11 cellular contexts compared by ENCODE assay signal in the genomic region with DNA sequence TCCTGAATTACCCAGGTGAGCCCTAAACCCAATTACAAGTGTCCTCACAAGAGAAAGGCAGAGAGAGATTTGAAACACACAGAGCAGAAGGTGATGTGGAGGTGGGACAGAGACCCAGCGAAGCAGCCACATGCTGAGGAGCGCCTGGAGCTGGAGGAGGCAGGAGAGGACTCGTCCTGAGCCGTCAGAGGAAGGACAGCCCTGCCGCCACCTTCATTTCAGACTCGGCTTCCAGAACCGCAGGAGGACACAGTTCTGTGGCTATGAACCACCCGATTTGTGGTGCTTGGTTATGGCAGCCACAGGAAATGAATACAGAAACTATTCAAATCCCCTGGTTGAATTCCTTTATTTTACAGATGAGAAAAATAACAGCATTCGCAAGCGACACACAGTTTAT. TPM values are rescaled to one million over a fixed set of nuclear protein-coding genes. Genes with fewer than 3 reads are reported as not detected.
A peak's percentile ranks its signal among the peaks of the same experiment; 100 is the strongest.
DNase-seq lines count a peak whose midpoint lies in the region; ATAC-seq and TF ChIP-seq lines count a peak whose summit lies in the region.
"Had no signal": no experiment of that assay in that cellular context is flagged by ENCODE, and none has a peak within 500 bp of the region (broad histone marks: within the 10 kb centered on the region; RNA-seq: fewer than 3 reads in every experiment).

No MANE protein-coding gene starts in this region.

- TF ChIP-seq EP300 in tibial nerve (IDR thresholded peaks at IDR 0.05) = no peak

- H2AFZ ChIP-seq in OCI-LY3 (ENCODE audit: low read depth, low read length) = peak overlapping the region; percentile 85

- ATAC-seq in upper lobe of right lung = no peak
- no peak for ATAC-seq in GM18861 (IDR thresholded peaks at IDR 0.05; ENCODE audit: unreplicated experiment)

- peak overlapping the region; percentile 44 for H3K4me3 Mint-ChIP-seq in activated naive CD4-positive, alpha-beta T cell treated with anti-CD3 and anti-CD28 coated beads, Interleukin-2, amount 10 ng/mL, durations not matched to agents 7 days and 5 days
- H3K4me3 Mint-ChIP-seq in immature natural killer cell (peak overlapping the region; percentile 80 to 86 (median 80)), Caco-2 (ENCODE audit: unreplicated experiment) (no peak overlapping the region)

- TF ChIP-seq POLR2A in tibial nerve (IDR thresholded peaks at IDR 0.05) = no peak

- peak overlapping the region; percentile 78 for H3K27ac Mint-ChIP-seq in activated naive CD4-positive, alpha-beta T cell treated with anti-CD3 and anti-CD28 coated beads, Interleukin-2, amount 10 ng/mL, durations not matched to agents 7 days and 5 days
- H3K27ac Mint-ChIP-seq in immature natural killer cell (peak overlapping the region; percentile 69 to 91 (median 83)), Caco-2 (ENCODE audit: unreplicated experiment) (no peak overlapping the region)

- CTCF ChIA-PET in activated naive CD4-positive, alpha-beta T cell treated with anti-CD3 and anti-CD28 coated beads, Interleukin-2, amount 10 ng/mL, durations not matched to agents 7 days and 5 days (lab: Charles Lee) = interaction anchor here (1.4 to 2.0 kb wide), 2 partner anchors 13 to 472 kb away, joined by 3 to 15 read pairs; no protein-coding TSS in a partner anchor
- CTCF ChIA-PET in Caco-2 (lab: Charles Lee) = no interaction called here

- H3K79me2 ChIP-seq in OCI-LY3 (ENCODE audit: low read length) = no peaks in the 10 kb centered on the region

- peak overlapping the region; percentile 89 for H3K9ac ChIP-seq in OCI-LY3 (ENCODE audit: low read length)

- H3K27me3 ChIP-seq in OCI-LY3 (ENCODE audit: low read depth, low read length) (no peaks in the 10 kb centered on the region), upper lobe of right lung (no peaks in the 10 kb centered on the region), Caco-2 (replicated peaks; ENCODE audit: control insufficient read depth, insufficient read depth, low read length) (no peaks in the 10 kb centered on the region), tibial nerve (no peaks in the 10 kb centered on the region)

- H3K4me3 ChIP-seq in OCI-LY3 (ENCODE audit: low read length) = peak overlapping the region; percentile 82
- peak overlapping the region; percentile 27 for H3K4me3 ChIP-seq in upper lobe of right lung
- H3K4me3 ChIP-seq in Caco-2 (ENCODE audit: low read depth, low read length) = no peak overlapping the region
- peak overlapping the region in 2 of 4 donors; percentile 21 to 41 for H3K4me3 ChIP-seq in tibial nerve
- H3K4me3 ChIP-seq: lung had no signal

- WGBS in tibial nerve, 2 donors = 65 to 73% methylated on average over 10 of the region's 10 CpGs

- no peaks in the 10 kb centered on the region for H3K9me3 Mint-ChIP-seq in activated naive CD4-positive, alpha-beta T cell treated with anti-CD3 and anti-CD28 coated beads, Interleukin-2, amount 10 ng/mL, durations not matched to agents 7 days and 5 days
- H3K9me3 Mint-ChIP-seq in immature natural killer cell = no peaks in the 10 kb centered on the region
- H3K9me3 Mint-ChIP-seq in Caco-2 (ENCODE audit: unreplicated experiment) = no peaks in the 10 kb centered on the region

- no peaks in the 10 kb centered on the region for H4K20me1 ChIP-seq in OCI-LY3 (ENCODE audit: insufficient read depth, low read length)

- TF ChIP-seq CTCF in OCI-LY3 (IDR thresholded peaks at IDR 0.05; ENCODE audit: low read depth, low read length) (no peak), upper lobe of right lung (IDR thresholded peaks at IDR 0.05) (no peak), Caco-2 (IDR thresholded peaks at IDR 0.05; ENCODE audit: insufficient read depth in 1 of 2, low read depth in 1 of 2, low read length in 1 of 2, severe bottlenecking in 1 of 2, unreplicated experiment in 1 of 2) (no peak), tibial nerve (IDR thresholded peaks at IDR 0.05) (no peak)

- no peaks in the 10 kb centered on the region for H3K36me3 ChIP-seq in OCI-LY3 (replicated peaks; ENCODE audit: low read depth, low read length)
- no peaks in the 10 kb centered on the region for H3K36me3 ChIP-seq in upper lobe of right lung
- no peaks in the 10 kb centered on the region for H3K36me3 ChIP-seq in Caco-2 (ENCODE audit: control insufficient read depth, insufficient read depth, low read length)
- no peaks in the 10 kb centered on the region for H3K36me3 ChIP-seq in tibial nerve
- H3K36me3 ChIP-seq: esophagus squamous epithelium had no signal

- intact Hi-C loops in upper lobe of right lung (cut with DNase I) (no loop called here), Caco-2 (cut with micrococcal nuclease; ENCODE audit: unreplicated experiment) (no loop called here)

- peak overlapping the region; percentile 49 for H3K27ac ChIP-seq in OCI-LY3 (ENCODE audit: low read length)
- H3K27ac ChIP-seq in upper lobe of right lung = peak overlapping the region; percentile 58
- peak overlapping the region in 1 of 4 donors; percentile 43 for H3K27ac ChIP-seq in tibial nerve

- POLR2A ChIA-PET in Caco-2 (lab: Charles Lee) = no interaction called here

- no TSS peak for BruUV-seq in Caco-2 (replicated peaks; lab: Mats Ljungman, UMichigan)

- H3K9me3 ChIP-seq in OCI-LY3 (ENCODE audit: insufficient read depth, low read length) (no peaks in the 10 kb centered on the region), upper lobe of right lung (no peaks in the 10 kb centered on the region), Caco-2 (no peaks in the 10 kb centered on the region), tibial nerve (no peaks in the 10 kb centered on the region)
- H3K9me3 ChIP-seq: esophagus squamous epithelium had no signal

- no peaks in the 10 kb centered on the region for H3K36me3 Mint-ChIP-seq in activated naive CD4-positive, alpha-beta T cell treated with anti-CD3 and anti-CD28 coated beads, Interleukin-2, amount 10 ng/mL, durations not matched to agents 7 days and 5 days
- no peaks in the 10 kb centered on the region for H3K36me3 Mint-ChIP-seq in immature natural killer cell
- H3K36me3 Mint-ChIP-seq in Caco-2 (ENCODE audit: insufficient read depth, unreplicated experiment) = no peaks in the 10 kb centered on the region

- H3K4me1 Mint-ChIP-seq in activated naive CD4-positive, alpha-beta T cell treated with anti-CD3 and anti-CD28 coated beads, Interleukin-2, amount 10 ng/mL, durations not matched to agents 7 days and 5 days = peaks cover 18% of the 10 kb centered on the region
- H3K4me1 Mint-ChIP-seq in immature natural killer cell (peaks cover 19% of the 10 kb centered on the region in 2 donors), Caco-2 (ENCODE audit: low read depth, unreplicated experiment) (no peaks in the 10 kb centered on the region)

- peak overlapping the region; percentile 90 for H3K4me2 ChIP-seq in OCI-LY3 (ENCODE audit: low read length)

- peaks cover 27% of the 10 kb centered on the region for H3K27me3 Mint-ChIP-seq in activated naive CD4-positive, alpha-beta T cell treated with anti-CD3 and anti-CD28 coated beads, Interleukin-2, amount 10 ng/mL, durations not matched to agents 7 days and 5 days
- H3K27me3 Mint-ChIP-seq in immature natural killer cell (ENCODE audit: low read depth in 3 of 3) (peaks cover 2 to 6% (median 4%) of the 10 kb centered on the region in 3 donors), Caco-2 (ENCODE audit: insufficient read depth, unreplicated experiment) (no peaks in the 10 kb centered on the region)

- H3K4me1 ChIP-seq in OCI-LY3 (ENCODE audit: low read length) (peaks cover 15% of the 10 kb centered on the region), upper lobe of right lung (peaks cover 4% of the 10 kb centered on the region), Caco-2 (no peaks in the 10 kb centered on the region), tibial nerve (peaks cover 0 to 10% (median 0%) of the 10 kb centered on the region in 4 donors)

- DNase-seq in activated naive CD4-positive, alpha-beta T cell treated with anti-CD3 and anti-CD28 coated beads, Interleukin-2, amount 10 ng/mL, durations not matched to agents 7 days and 5 days = peak; percentile 27
- DNase-seq in activated naive CD4-positive, alpha-beta T cell treated with anti-CD3 and anti-CD28 coated beads, Interleukin-2, amount 50 U/mL, for 16 hours = no peak
- peak in 2 of 3 donors; percentile 6 to 19 for DNase-seq in immature natural killer cell
- DNase-seq in upper lobe of right lung = no peak
- DNase-seq in Caco-2 = no peak
- no peak for DNase-seq in tibial nerve (ENCODE audit: low spot score in 2 of 2)
- DNase-seq: NCI-H1694 had no signal

RNA-seq across cellular contexts. Expression of a gene that starts 16.4 kb away (rescaled TPM):
- 10 to 100 TPM; 17.8 to 25.5 (median 22.0) TPM for polyA plus RNA-seq in immature natural killer cell
- total RNA-seq in upper lobe of right lung (357 TPM), Caco-2 (2022) (1.8 and 2.3 TPM in 2 replicates), tibial nerve (1 to 10 TPM; 4.8 to 8.6 (median 5.8) TPM)

Comparison
In these comparisons a context has a peak if more than half of its experiments do, and no peak if none do; other contexts are left out.
1. DNase-seq: peak in activated naive CD4-positive, alpha-beta T cell treated with anti-CD3 and anti-CD28 coated beads, Interleukin-2, amount 10 ng/mL, durations not matched to agents 7 days and 5 days (single experiment) and immature natural killer cell (2 of 3); none in activated naive CD4-positive, alpha-beta T cell treated with anti-CD3 and anti-CD28 coated beads, Interleukin-2, amount 50 U/mL, for 16 hours (single experiment), upper lobe of right lung (single experiment), Caco-2 (0 of 2) and tibial nerve (0 of 2).
2. RNA of a gene that starts 16.4 kb away (total RNA-seq): 357 TPM in upper lobe of right lung (single experiment); 4.8 to 8.6 TPM in tibial nerve and 1.8 to 2.3 TPM in Caco-2; every median in the first group is over 10 times any median in the second.